10 cellular contexts compared by ENCODE assay signal in the genomic region with DNA sequence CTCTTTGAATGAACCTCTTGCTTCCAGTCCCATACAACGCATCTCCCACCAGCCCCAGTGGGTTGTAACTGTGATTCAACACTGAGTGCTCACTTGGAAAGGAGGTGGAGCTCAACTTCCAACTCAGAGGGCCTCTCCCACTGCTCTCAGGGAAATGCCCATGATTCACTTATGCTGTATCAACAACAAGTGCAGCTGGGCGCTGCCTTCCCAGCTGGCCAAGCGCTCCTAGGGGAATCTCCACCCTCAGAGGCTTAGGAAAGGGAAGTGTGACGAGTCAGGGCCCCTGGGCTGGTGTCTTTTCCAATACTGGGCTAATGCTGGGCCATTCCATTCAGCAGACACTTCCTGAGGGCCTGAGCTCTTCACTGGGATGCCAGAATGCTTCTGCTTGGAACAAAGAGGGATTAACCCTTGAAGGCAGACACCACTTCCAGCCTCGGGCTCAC. TPM values are rescaled to one million over a fixed set of nuclear protein-coding genes. Genes with fewer than 3 reads are reported as not detected.
A peak's percentile ranks its signal among the peaks of the same experiment; 100 is the strongest.
DNase-seq lines count a peak whose midpoint lies in the region; ATAC-seq and TF ChIP-seq lines count a peak whose summit lies in the region.
"Had no signal": no experiment of that assay in that cellular context is flagged by ENCODE, and none has a peak within 500 bp of the region (broad histone marks: within the 10 kb centered on the region; RNA-seq: fewer than 3 reads in every experiment).

No MANE protein-coding gene starts in this region.

- peaks cover 5% of the 10 kb centered on the region for H3K27me3 Mint-ChIP-seq in Caco-2 (ENCODE audit: insufficient read depth, unreplicated experiment)
- H3K27me3 Mint-ChIP-seq in WTC11 (ENCODE audit: low read depth): no peaks in the 10 kb centered on the region; the same call in 1 of the 2 replicates

- H3K36me3 ChIP-seq in Caco-2 (ENCODE audit: control insufficient read depth, insufficient read depth, low read length): no peaks in the 10 kb centered on the region
- H3K36me3 ChIP-seq: ovary had no signal

- POLR2A ChIA-PET in Caco-2 (lab: Charles Lee): no interaction called here
- POLR2A ChIA-PET in WTC11 (lab: Charles Lee): no interaction called here

- no peaks in the 10 kb centered on the region for H3K9me3 ChIP-seq in Caco-2
- H3K9me3 ChIP-seq: ovary had no signal

- DNase-seq in GM03348 (ENCODE audit: low spot score): peak; percentile 69
- DNase-seq in NCI-H510A (lab: John Stamatoyannopoulos, UW): peak; percentile 69
- peak; percentile 95 for DNase-seq in epithelial cell of esophagus (ENCODE audit: low read depth)
- DNase-seq in stimulated activated CD4-positive, alpha-beta T cell treated with anti-CD3 and anti-CD28 coated beads, Interleukin-12 subunit alpha, Interleukin-12 subunit beta, amount 100 ng/mL, for 24 hours (ENCODE audit: low read depth in 2 of 2): peak; percentile 24 to 45
- no peak for DNase-seq in Caco-2
- no peak for DNase-seq in WTC11 (ENCODE audit: low spot score)
- DNase-seq in activated CD4-positive, CD25-positive, alpha-beta regulatory T cell treated with anti-CD3 and anti-CD28 coated beads, Interleukin-2, amount 50 U/mL, for 72 hours: no peak
- DNase-seq: activated gamma-delta T cell had no signal

- ATAC-seq in GM19324 (IDR thresholded peaks at IDR 0.05; ENCODE audit: low FRiP score, unreplicated experiment) (no peak), WTC11 (no peak)

- BruUV-seq in Caco-2 (replicated peaks; lab: Mats Ljungman, UMichigan): no TSS peak

- intact Hi-C loops in Caco-2 (cut with micrococcal nuclease; ENCODE audit: unreplicated experiment): no loop called here

- CTCF ChIA-PET in Caco-2 (lab: Charles Lee) (no interaction called here), WTC11 (lab: Charles Lee) (interaction anchor here (0.6 to 0.9 kb wide), 2 partner anchors 89 to 91 kb away, joined by 3 to 4 read pairs; no protein-coding TSS in a partner anchor)

- H3K36me3 Mint-ChIP-seq in Caco-2 (ENCODE audit: insufficient read depth, unreplicated experiment) (no peaks in the 10 kb centered on the region), WTC11 (no peaks in the 10 kb centered on the region)

- TF ChIP-seq CTCF in epithelial cell of esophagus (IDR thresholded peaks at IDR 0.05; ENCODE audit: insufficient read depth, low read depth, low read length, missing control alignments): no peak
- no peak for TF ChIP-seq CTCF in Caco-2 (IDR thresholded peaks at IDR 0.05; ENCODE audit: insufficient read depth in 1 of 2, low read depth in 1 of 2, low read length in 1 of 2, severe bottlenecking in 1 of 2, unreplicated experiment in 1 of 2)
- TF ChIP-seq CTCF in WTC11 (IDR thresholded peaks at IDR 0.05): no peak

- no peak overlapping the region for H3K27ac Mint-ChIP-seq in Caco-2 (ENCODE audit: unreplicated experiment)
- no peak overlapping the region for H3K27ac Mint-ChIP-seq in WTC11

- H3K4me1 Mint-ChIP-seq in Caco-2 (ENCODE audit: low read depth, unreplicated experiment) (no peaks in the 10 kb centered on the region), WTC11 (peaks cover 36% of the 10 kb centered on the region)

- H3K4me3 Mint-ChIP-seq in Caco-2 (ENCODE audit: unreplicated experiment) (no peak overlapping the region), WTC11 (no peak overlapping the region)

- H3K9me3 Mint-ChIP-seq in Caco-2 (ENCODE audit: unreplicated experiment) (no peaks in the 10 kb centered on the region), WTC11 (no peaks in the 10 kb centered on the region)

- no peaks in the 10 kb centered on the region for H3K27me3 ChIP-seq in Caco-2 (replicated peaks; ENCODE audit: control insufficient read depth, insufficient read depth, low read length)
- H3K27me3 ChIP-seq: ovary had no signal

- H3K4me3 ChIP-seq in epithelial cell of esophagus (ENCODE audit: low read length): no peak overlapping the region
- H3K4me3 ChIP-seq in Caco-2 (ENCODE audit: low read depth, low read length): no peak overlapping the region
- H3K4me3 ChIP-seq: ovary had no signal

- H3K4me1 ChIP-seq in Caco-2: no peaks in the 10 kb centered on the region

TF ChIP-seq in WTC11, 78 proteins besides CTCF, POLR2A, EP300 and RAD21:
- TF ChIP-seq TEAD4 (CRISPR knock-in tag; IDR thresholded peaks at IDR 0.05) (no peak), ZNF121 (CRISPR knock-in tag; IDR thresholded peaks at IDR 0.05) (no peak), SMAD3 (CRISPR knock-in tag; IDR thresholded peaks at IDR 0.05; ENCODE audit: borderline replicate concordance) (no peak), JAZF1 (CRISPR knock-in tag; IDR thresholded peaks at IDR 0.05) (no peak), USF1 (CRISPR knock-in tag; IDR thresholded peaks at IDR 0.05) (no peak), HMGA2 (CRISPR knock-in tag; IDR thresholded peaks at IDR 0.05) (no peak), ZBTB21 (CRISPR knock-in tag; IDR thresholded peaks at IDR 0.05; ENCODE audit: borderline replicate concordance) (no peak), E2F1 (CRISPR knock-in tag; IDR thresholded peaks at IDR 0.05) (no peak), FOXJ3 (CRISPR knock-in tag; IDR thresholded peaks at IDR 0.05; ENCODE audit: borderline replicate concordance) (no peak), GTF2I (CRISPR knock-in tag; conservative IDR thresholded peaks at IDR 0.05) (no peak), IRF2 (CRISPR knock-in tag; IDR thresholded peaks at IDR 0.05; ENCODE audit: borderline replicate concordance, low read depth) (no peak), GRHL2 (CRISPR knock-in tag; IDR thresholded peaks at IDR 0.05; ENCODE audit: insufficient replicate concordance, severe bottlenecking) (no peak), ZNF671 (CRISPR knock-in tag; IDR thresholded peaks at IDR 0.05) (no peak), ZNF396 (CRISPR knock-in tag; IDR thresholded peaks at IDR 0.05; ENCODE audit: borderline replicate concordance) (no peak), KAT7 (CRISPR knock-in tag; IDR thresholded peaks at IDR 0.05; ENCODE audit: borderline replicate concordance) (no peak), MYBL2 (CRISPR knock-in tag; IDR thresholded peaks at IDR 0.05) (no peak), TP53 (CRISPR knock-in tag; IDR thresholded peaks at IDR 0.05) (no peak)
- TF ChIP-seq, protein P1, sequence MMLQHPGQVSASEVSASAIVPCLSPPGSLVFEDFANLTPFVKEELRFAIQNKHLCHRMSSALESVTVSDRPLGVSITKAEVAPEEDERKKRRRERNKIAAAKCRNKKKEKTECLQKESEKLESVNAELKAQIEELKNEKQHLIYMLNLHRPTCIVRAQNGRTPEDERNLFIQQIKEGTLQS (CRISPR knock-in tag; conservative IDR thresholded peaks at IDR 0.05): no peak

RNA-seq across cellular contexts. Expression of gene OCSTAMP, which starts 8.1 kb away (rescaled TPM):
- total RNA-seq in Caco-2 (2022) (not detected in 2 replicates), WTC11 (2021) (0.09 to 0.16 TPM in 2 of 3 replicates, not detected in the other)
- total RNA-seq: ovary had no signal

RNA-seq across cellular contexts. Expression of gene ZNF334, which starts 45.2 kb away (rescaled TPM):
- total RNA-seq in Caco-2 (2022) (not detected in 2 replicates), WTC11 (2021) (18.7 to 20.1 TPM (median 19.2 TPM) in 3 replicates)

Comparison
In these comparisons a context has a peak if more than half of its experiments do, and no peak if none do; other contexts are left out.
1. DNase-seq: peak in GM03348 (single experiment), NCI-H510A (single experiment), epithelial cell of esophagus (single experiment) and stimulated activated CD4-positive, alpha-beta T cell treated with anti-CD3 and anti-CD28 coated beads, Interleukin-12 subunit alpha, Interleukin-12 subunit beta, amount 100 ng/mL, for 24 hours (2 of 2); none in Caco-2 (0 of 2), WTC11 (single experiment) and activated CD4-positive, CD25-positive, alpha-beta regulatory T cell treated with anti-CD3 and anti-CD28 coated beads, Interleukin-2, amount 50 U/mL, for 72 hours (single experiment).
2. RNA of gene ZNF334, which starts 45.2 kb away (total RNA-seq): 18.7 to 20.1 TPM in WTC11; not detected in Caco-2; every median in the first group is over 10 times any median in the second.